9 cellular contexts compared by ENCODE assay signal in genomic region chr7:151019130-151019447, GRCh38. TPM values are rescaled to one million over a fixed set of nuclear protein-coding genes. Genes with fewer than 3 reads are reported as not detected.
DNase-seq lines count a peak whose midpoint lies in the region; ATAC-seq and TF ChIP-seq lines count a peak whose summit lies in the region.
"Had no signal": no experiment of that assay in that cellular context is flagged by ENCODE, and none has a peak within 500 bp of the region (broad histone marks: within the 10 kb centered on the region; RNA-seq: fewer than 3 reads in every experiment).

No MANE protein-coding gene starts in this region.

- intact Hi-C loops in cardiac septum (cut with DNase I) = loop anchor here (2.0 kb wide), 1 partner anchor 120 kb away; no protein-coding TSS in a partner anchor

- H3K27ac ChIP-seq in cardiac muscle cell (no peak overlapping the region), SJCRH30 (no peak overlapping the region)

- peak overlapping the region; percentile 81 for H3K4me3 Mint-ChIP-seq in natural killer cell treated with Interleukin-12 subunit alpha and Interleukin-12 subunit beta and Interleukin-15 and Interleukin-18, amount 100 ng/mL, for 72 hours

- H3K9me3 ChIP-seq in cardiac muscle cell (ENCODE audit: low read depth) = no peaks in the 10 kb centered on the region
- H3K9me3 ChIP-seq in SJCRH30 (replicated peaks) = no peaks in the 10 kb centered on the region

- DNase-seq in cardiac muscle cell (ENCODE audit: low read depth in 1 of 2, low spot score in 1 of 2) (no peak), cardiac septum (ENCODE audit: low spot score) (no peak), dermis blood vessel endothelial cell (peak; percentile 54), iPS-NIHi11 (ENCODE audit: low spot score) (no peak), SJCRH30 (no peak), NCI-H2107 (lab: John Stamatoyannopoulos, UW) (no peak)
- no peak for DNase-seq in natural killer cell treated with Interleukin-12 subunit alpha and Interleukin-12 subunit beta and Interleukin-15 and Interleukin-18, amount 100 ng/mL, for 72 hours (ENCODE audit: low spot score)
- DNase-seq: islet precursor cell had no signal

- H3K4me1 ChIP-seq in cardiac muscle cell (ENCODE audit: low read depth) (peaks cover 21% of the 10 kb centered on the region), SJCRH30 (no peaks in the 10 kb centered on the region; the same call in 1 of the 2 replicates)

- H3K36me3 Mint-ChIP-seq in natural killer cell treated with Interleukin-12 subunit alpha and Interleukin-12 subunit beta and Interleukin-15 and Interleukin-18, amount 100 ng/mL, for 72 hours = no peaks in the 10 kb centered on the region

- no peak overlapping the region for H3K4me3 ChIP-seq in cardiac muscle cell
- no peak overlapping the region for H3K4me3 ChIP-seq in SJCRH30

- H3K4me1 Mint-ChIP-seq in natural killer cell treated with Interleukin-12 subunit alpha and Interleukin-12 subunit beta and Interleukin-15 and Interleukin-18, amount 100 ng/mL, for 72 hours (ENCODE audit: low read depth in 2 of 2) = peaks cover 27 to 29% of the 10 kb centered on the region in 2 donors

- ATAC-seq in natural killer cell treated with Interleukin-12 subunit alpha and Interleukin-12 subunit beta and Interleukin-15 and Interleukin-18, amount 100 ng/mL, for 72 hours = no peak
- ATAC-seq in HG03135 (IDR thresholded peaks at IDR 0.05; ENCODE audit: unreplicated experiment) = no peak

- peaks cover 26 to 36% of the 10 kb centered on the region in 2 donors for H3K27me3 Mint-ChIP-seq in natural killer cell treated with Interleukin-12 subunit alpha and Interleukin-12 subunit beta and Interleukin-15 and Interleukin-18, amount 100 ng/mL, for 72 hours

- H3K9me3 Mint-ChIP-seq in natural killer cell treated with Interleukin-12 subunit alpha and Interleukin-12 subunit beta and Interleukin-15 and Interleukin-18, amount 100 ng/mL, for 72 hours = no peaks in the 10 kb centered on the region

- H3K27ac Mint-ChIP-seq in natural killer cell treated with Interleukin-12 subunit alpha and Interleukin-12 subunit beta and Interleukin-15 and Interleukin-18, amount 100 ng/mL, for 72 hours = no peak overlapping the region

- peak; percentile 0 for TF ChIP-seq CTCF in cardiac muscle cell (IDR thresholded peaks at IDR 0.05; ENCODE audit: low read depth, low read length)

- H3K36me3 ChIP-seq in cardiac muscle cell = no peaks in the 10 kb centered on the region
- H3K36me3 ChIP-seq in SJCRH30 = no peaks in the 10 kb centered on the region

- H3K27me3 ChIP-seq in cardiac muscle cell (peaks cover 10% of the 10 kb centered on the region), SJCRH30 (peaks cover 40% of the 10 kb centered on the region)

RNA-seq across cellular contexts. Expression of gene ATG9B, which starts 5.2 kb away (rescaled TPM):
- total RNA-seq in cardiac muscle cell = 7.1 and 8.4 TPM in 2 replicates
- 13.0 and 22.7 TPM in 2 replicates for polyA plus RNA-seq in cardiac muscle cell
- 0.13 TPM for total RNA-seq in cardiac septum
- total RNA-seq in dermis blood vessel endothelial cell = 0.28 TPM in 1 of 2 replicates, not detected in the other
- total RNA-seq in natural killer cell treated with Interleukin-12 subunit alpha and Interleukin-12 subunit beta and Interleukin-15 and Interleukin-18, amount 100 ng/mL, for 72 hours = 1 to 10 TPM; 2.5 to 2.7 TPM
- total RNA-seq in SJCRH30 (2014; rRNA removed; shearing (Covaris generic)) = 0.08 TPM in 1 of 2 replicates, not detected in the other

RNA-seq across cellular contexts. Expression of gene ABCB8, which starts 9.2 kb away (rescaled TPM):
- total RNA-seq in cardiac muscle cell (27.2 and 29.2 TPM in 2 replicates), cardiac septum (28.5 TPM), dermis blood vessel endothelial cell (20.4 and 38.2 TPM in 2 replicates)
- 18.4 and 20.4 TPM in 2 replicates for polyA plus RNA-seq in cardiac muscle cell
- 10 to 100 TPM; 43.1 to 82.8 TPM for total RNA-seq in natural killer cell treated with Interleukin-12 subunit alpha and Interleukin-12 subunit beta and Interleukin-15 and Interleukin-18, amount 100 ng/mL, for 72 hours
- 20.8 and 22.3 TPM in 2 replicates for total RNA-seq in SJCRH30 (2014; rRNA removed; shearing (Covaris generic))

RNA-seq across cellular contexts. Expression of gene NOS3, which starts 28.3 kb away (rescaled TPM):
- 19.7 and 20.3 TPM in 2 replicates for total RNA-seq in cardiac muscle cell
- polyA plus RNA-seq in cardiac muscle cell = 13.1 and 16.3 TPM in 2 replicates
- 26.5 TPM for total RNA-seq in cardiac septum
- 33.4 and 103 TPM in 2 replicates for total RNA-seq in dermis blood vessel endothelial cell
- 1 to 10 TPM; 1.2 to 8.0 TPM for total RNA-seq in natural killer cell treated with Interleukin-12 subunit alpha and Interleukin-12 subunit beta and Interleukin-15 and Interleukin-18, amount 100 ng/mL, for 72 hours
- total RNA-seq in SJCRH30 (2014; rRNA removed; shearing (Covaris generic)) = 0.05 and 0.20 TPM in 2 replicates

RNA-seq across cellular contexts. Expression of gene ASIC3, which starts 29.2 kb away (rescaled TPM):
- 9.0 and 9.8 TPM in 2 replicates for total RNA-seq in cardiac muscle cell
- polyA plus RNA-seq in cardiac muscle cell = 5.2 and 6.8 TPM in 2 replicates
- total RNA-seq in cardiac septum = 5.2 TPM
- 0.42 TPM in 1 of 2 replicates, not detected in the other for total RNA-seq in dermis blood vessel endothelial cell
- 1 to 10 TPM; 2.8 to 4.7 TPM for total RNA-seq in natural killer cell treated with Interleukin-12 subunit alpha and Interleukin-12 subunit beta and Interleukin-15 and Interleukin-18, amount 100 ng/mL, for 72 hours
- 1.3 and 1.5 TPM in 2 replicates for total RNA-seq in SJCRH30 (2014; rRNA removed; shearing (Covaris generic))

RNA-seq across cellular contexts. Expression of gene CDK5, which starts 38.6 kb away (rescaled TPM):
- total RNA-seq in cardiac muscle cell (17.8 and 35.6 TPM in 2 replicates), cardiac septum (9.4 TPM), dermis blood vessel endothelial cell (14.1 and 17.6 TPM in 2 replicates)
- 24.4 and 56.8 TPM in 2 replicates for polyA plus RNA-seq in cardiac muscle cell
- total RNA-seq in natural killer cell treated with Interleukin-12 subunit alpha and Interleukin-12 subunit beta and Interleukin-15 and Interleukin-18, amount 100 ng/mL, for 72 hours = 10 to 100 TPM; 12.5 to 16.2 TPM
- 34.3 and 39.2 TPM in 2 replicates for total RNA-seq in SJCRH30 (2014; rRNA removed; shearing (Covaris generic))
